Comparison of ENCODE assay signal across 15 cellular contexts in genomic region chr17:67608691-67609090, GRCh38.
A peak's percentile ranks its signal among the peaks of the same experiment; 100 is the strongest.
DNase-seq lines count a peak whose midpoint lies in the region; ATAC-seq, FAIRE-seq and TF ChIP-seq lines count a peak whose summit lies in the region.
"Had no signal": no experiment of that assay in that cellular context is flagged by ENCODE, and none has a peak within 500 bp of the region (broad histone marks: within the 10 kb centered on the region; RNA-seq: fewer than 3 reads in every experiment).

No MANE protein-coding gene starts in this region.

- no peak overlapping the region for H3K27ac Mint-ChIP-seq in activated naive CD4-positive, alpha-beta T cell treated with anti-CD3 and anti-CD28 coated beads for 36 hours

- H3K4me3 ChIP-seq in endothelial cell of umbilical vein (replicated peaks in 1 of 3; ENCODE audit: insufficient read depth in 1 of 3, low read depth in 1 of 3, low read length in 3 of 3) = no peak overlapping the region
- no peak overlapping the region for H3K4me3 ChIP-seq in spleen
- H3K4me3 ChIP-seq: SK-N-MC, upper lobe of left lung had no signal

- H3K36me3 ChIP-seq in endothelial cell of umbilical vein (ENCODE audit: control insufficient read depth in 2 of 2, extremely low read depth in 1 of 2, insufficient read depth in 2 of 2, low read length in 2 of 2) = no peaks in the 10 kb centered on the region
- H3K36me3 ChIP-seq in spleen = peaks cover 0 to 5% (median 0%) of the 10 kb centered on the region in 6 donors
- H3K36me3 ChIP-seq: upper lobe of left lung had no signal

- ATAC-seq in GM19452 (IDR thresholded peaks at IDR 0.05; ENCODE audit: unreplicated experiment) = no peak

- no peaks in the 10 kb centered on the region for H3K27me3 Mint-ChIP-seq in activated naive CD4-positive, alpha-beta T cell treated with anti-CD3 and anti-CD28 coated beads for 36 hours (ENCODE audit: low read depth)
- H3K27me3 Mint-ChIP-seq: central memory CD8-positive, alpha-beta T cell had no signal

- H3K9ac ChIP-seq in endothelial cell of umbilical vein (replicated peaks; ENCODE audit: extremely low read depth, insufficient read depth, low read length) = no peak overlapping the region

- CTCF ChIA-PET in endothelial cell of umbilical vein (lab: Charles Lee) = interaction anchor here (0.8 to 1.3 kb wide), 2 partner anchors 54 to 234 kb away, joined by 3 read pairs; no protein-coding TSS in a partner anchor
- CTCF ChIA-PET in activated naive CD4-positive, alpha-beta T cell treated with anti-CD3 and anti-CD28 coated beads for 36 hours (lab: Charles Lee) = interaction anchor here (0.7 to 2.0 kb wide), 2 partner anchors 34 to 234 kb away, joined by 3 to 8 read pairs; no protein-coding TSS in a partner anchor

- H4K20me1 ChIP-seq in endothelial cell of umbilical vein (replicated peaks; ENCODE audit: control insufficient read depth, extremely low read depth, insufficient read depth, low read length) = no peaks in the 10 kb centered on the region

- dilution Hi-C loops in endothelial cell of umbilical vein (cut with MboI; ENCODE audit: extremely low pct_ligation_motif_present, low sequenced_read_pairs) = no loop called here

- H3K9me3 ChIP-seq in endothelial cell of umbilical vein (replicated peaks; ENCODE audit: control insufficient read depth, insufficient read depth, low read length) = no peaks in the 10 kb centered on the region
- H3K9me3 ChIP-seq in spleen = no peaks in the 10 kb centered on the region
- H3K9me3 ChIP-seq: upper lobe of left lung had no signal

- no peak overlapping the region for H3K4me2 ChIP-seq in endothelial cell of umbilical vein (ENCODE audit: insufficient read depth, low read length)

- no peaks in the 10 kb centered on the region for H3K9me3 Mint-ChIP-seq in activated naive CD4-positive, alpha-beta T cell treated with anti-CD3 and anti-CD28 coated beads for 36 hours
- H3K9me3 Mint-ChIP-seq: central memory CD8-positive, alpha-beta T cell had no signal

- no peak overlapping the region for H3K27ac ChIP-seq in endothelial cell of umbilical vein (ENCODE audit: insufficient read depth, low read depth, low read length)
- no peak overlapping the region for H3K27ac ChIP-seq in spleen
- H3K27ac ChIP-seq: HL-60, SK-N-MC, upper lobe of left lung had no signal

- H3K9me1 ChIP-seq in endothelial cell of umbilical vein (replicated peaks; ENCODE audit: control insufficient read depth, extremely low read depth, insufficient read depth, low read length) = no peaks in the 10 kb centered on the region

- H3K27me3 ChIP-seq in endothelial cell of umbilical vein (ENCODE audit: control insufficient read depth in 2 of 2, insufficient read depth in 2 of 2, low read length in 2 of 2) (peaks cover 0 to 7% of the 10 kb centered on the region in 2 experiments), spleen (replicated peaks in 1 of 7) (no peaks in the 10 kb centered on the region)
- H3K27me3 ChIP-seq: upper lobe of left lung had no signal

- DNase-seq in Ammon's horn (ENCODE audit: low spot score) (peak; percentile 33), NCI-H226 (peak; percentile 5), endothelial cell of umbilical vein (ENCODE audit: low read depth, low spot score) (peak; percentile 21), medulla oblongata (ENCODE audit: extremely low spot score) (peak; percentile 65), spleen (no peak), NCI-H82 treated with DMSO at 0.1 percent for 48 hours (lab: John Stamatoyannopoulos, UW; ENCODE audit: unreplicated experiment) (no peak)
- no peak for DNase-seq in activated naive CD4-positive, alpha-beta T cell treated with anti-CD3 and anti-CD28 coated beads for 36 hours
- DNase-seq: activated gamma-delta T cell treated with Interleukin-2 at 50 U/mL for 16 hours, DMS79, MM.1S, upper lobe of left lung had no signal

- H3K36me3 Mint-ChIP-seq in activated naive CD4-positive, alpha-beta T cell treated with anti-CD3 and anti-CD28 coated beads for 36 hours (ENCODE audit: low read depth) = no peaks in the 10 kb centered on the region

- peaks cover 3% of the 10 kb centered on the region for H3K4me1 ChIP-seq in endothelial cell of umbilical vein (ENCODE audit: control insufficient read depth, extremely low read depth, insufficient read depth, low read length)
- peaks cover 0 to 3% (median 0%) of the 10 kb centered on the region in 6 donors for H3K4me1 ChIP-seq in spleen

- TF ChIP-seq CTCF in endothelial cell of umbilical vein (IDR thresholded peaks at IDR 0.05; ENCODE audit: extremely low read depth in 1 of 2, insufficient read depth in 1 of 2, low read depth in 1 of 2, low read length in 2 of 2) (no peak), spleen (IDR thresholded peaks at IDR 0.05 in 8 of 11, conservative IDR thresholded peaks at IDR 0.05 in 3 of 11) (no peak)

- POLR2A ChIA-PET in endothelial cell of umbilical vein (lab: Charles Lee) = no interaction called here

- FAIRE-seq in endothelial cell of umbilical vein (lab: Jason Lieb, UNC) = no peak

- BruUV-seq in endothelial cell of umbilical vein (replicated peaks; lab: Mats Ljungman, UMichigan) = no TSS peak

- TF ChIP-seq POLR2A in endothelial cell of umbilical vein (IDR thresholded peaks at IDR 0.05; ENCODE audit: low read depth, low read length) (no peak), spleen (IDR thresholded peaks at IDR 0.05) (no peak)

- H3K4me1 Mint-ChIP-seq in activated naive CD4-positive, alpha-beta T cell treated with anti-CD3 and anti-CD28 coated beads for 36 hours (ENCODE audit: low read depth) = peaks cover 20% of the 10 kb centered on the region

- no peak overlapping the region for H3K4me3 Mint-ChIP-seq in activated naive CD4-positive, alpha-beta T cell treated with anti-CD3 and anti-CD28 coated beads for 36 hours
- H3K4me3 Mint-ChIP-seq: central memory CD8-positive, alpha-beta T cell had no signal

- no peaks in the 10 kb centered on the region for H3K79me2 ChIP-seq in endothelial cell of umbilical vein (ENCODE audit: control insufficient read depth, insufficient read depth, low read length)

- no peak overlapping the region for H2AFZ ChIP-seq in endothelial cell of umbilical vein (ENCODE audit: low read depth, low read length)

- intact Hi-C loops in endothelial cell of umbilical vein (cut with micrococcal nuclease) (no loop called here), spleen (cut with DNase I; ENCODE audit: low total_unique reads) (no loop called here)
- intact Hi-C loops in activated naive CD4-positive, alpha-beta T cell treated with anti-CD3 and anti-CD28 coated beads for 36 hours (cut with micrococcal nuclease) = no loop called here

- WGBS in spleen, 5 donors = 76 to 95% (median 88%) methylated on average over 5 of the region's 5 CpGs

TF ChIP-seq in endothelial cell of umbilical vein, 7 proteins besides CTCF, POLR2A, EP300 and RAD21:
- TF ChIP-seq GATA2 (IDR thresholded peaks at IDR 0.05; ENCODE audit: insufficient read depth, insufficient read length, low read depth, low read length) = no peak
- TF ChIP-seq MYC (IDR thresholded peaks at IDR 0.05; ENCODE audit: low read depth, low read length) = no peak
- TF ChIP-seq JUN (IDR thresholded peaks at IDR 0.05; ENCODE audit: borderline replicate concordance, insufficient read depth, insufficient read length, low read depth) = no peak
- no peak for TF ChIP-seq EZH2 (IDR thresholded peaks at IDR 0.05; ENCODE audit: borderline replicate concordance, low read depth, low read length, severe bottlenecking)
- peak; percentile 7 for TF ChIP-seq FOS (IDR thresholded peaks at IDR 0.05; ENCODE audit: borderline replicate concordance, insufficient read depth, low read length)
- TF ChIP-seq MAX (IDR thresholded peaks at IDR 0.05; ENCODE audit: insufficient read depth, insufficient read length) = no peak

Comparison
In these comparisons a context has a peak if more than half of its experiments do, and no peak if none do; other contexts are left out.
1. DNase-seq: peak in Ammon's horn (single experiment), NCI-H226 (single experiment), endothelial cell of umbilical vein (single experiment) and medulla oblongata (single experiment); none in spleen (single experiment), activated naive CD4-positive, alpha-beta T cell treated with anti-CD3 and anti-CD28 coated beads for 36 hours (single experiment) and NCI-H82 treated with DMSO at 0.1 percent for 48 hours (single experiment).